In the genomic region with DNA sequence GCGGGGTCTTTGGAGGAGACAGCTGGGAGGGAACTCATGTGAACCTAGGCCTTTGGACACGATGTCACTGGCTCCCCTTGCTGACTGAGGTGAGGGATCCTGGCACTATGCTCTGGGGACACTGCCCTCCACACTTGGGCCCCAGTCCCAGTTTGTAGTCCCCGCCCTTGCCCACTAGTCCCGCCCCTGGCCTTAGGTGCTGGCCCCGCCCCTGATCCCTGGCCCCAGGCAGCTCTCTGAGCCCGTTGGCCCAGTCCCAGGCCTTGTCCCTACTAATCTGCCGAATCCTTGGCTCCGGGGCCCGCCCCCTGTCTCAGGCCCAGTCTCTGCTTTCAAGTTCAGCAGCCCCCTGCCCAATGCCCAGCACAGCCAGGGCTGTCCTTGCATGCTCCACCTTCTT, we compare ENCODE assay signal across 24 cellular contexts.
DNase-seq lines count a peak whose midpoint lies in the region; ATAC-seq and TF ChIP-seq lines count a peak whose summit lies in the region.
"Had no signal": no experiment of that assay in that cellular context is flagged by ENCODE, and none has a peak within 500 bp of the region (broad histone marks: within the 10 kb centered on the region; RNA-seq: fewer than 3 reads in every experiment).

No MANE protein-coding gene starts in this region.

- peaks cover 37 to 41% of the 10 kb centered on the region in 2 donors for H3K4me1 ChIP-seq in duodenal mucosa (ENCODE audit: control insufficient read depth in 1 of 2, insufficient read depth in 2 of 2, low read length in 2 of 2)
- peaks cover 0 to 42% (median 20%) of the 10 kb centered on the region in 4 donors for H3K4me1 ChIP-seq in right lobe of liver
- H3K4me1 ChIP-seq in transverse colon: peaks cover 4 to 50% (median 40%) of the 10 kb centered on the region in 4 donors
- H3K4me1 ChIP-seq: foreskin keratinocyte, prostate gland, testis had no signal

- intact Hi-C loops in right lobe of liver (cut with DNase I) (no loop called here), transverse colon (cut with DNase I; ENCODE audit: low total_unique reads) (no loop called here)

- H3K27me3 ChIP-seq in duodenal mucosa (ENCODE audit: control insufficient read depth in 1 of 2, insufficient read depth in 2 of 2, low read length in 2 of 2): no peaks in the 10 kb centered on the region
- H3K27me3 ChIP-seq in right lobe of liver: no peaks in the 10 kb centered on the region
- no peaks in the 10 kb centered on the region for H3K27me3 ChIP-seq in transverse colon
- H3K27me3 ChIP-seq: testis had no signal

- ATAC-seq in right lobe of liver (peak; percentile 85 to 92 (median 92)), GM19328 (IDR thresholded peaks at IDR 0.05; ENCODE audit: unreplicated experiment) (no peak)
- ATAC-seq: activated CD4-positive, CD25-positive, alpha-beta regulatory T cell treated with anti-CD3 and anti-CD28 coated beads, Interleukin-2, amount 50 U/mL, for 24 hours; activated T-cell treated with anti-CD3 and anti-CD28 coated beads, Interleukin-2, amount 50 U/mL, for 4 hours; foreskin keratinocyte; stimulated activated naive B cell treated with anti-CD40 and anti-IgM and Interleukin-4, amounts not matched to agents 10 μg/mL and 1 μg/mL and 100 μg/mL, for 72 hours had no signal

- TF ChIP-seq POLR2A in right lobe of liver (IDR thresholded peaks at IDR 0.05) (no peak), transverse colon (IDR thresholded peaks at IDR 0.05) (no peak)

- peak overlapping the region; percentile 95 for H3K27ac ChIP-seq in duodenal mucosa (ENCODE audit: low read depth, low read length)
- peak overlapping the region in 2 of 3 donors; percentile 62 to 77 for H3K27ac ChIP-seq in right lobe of liver
- H3K27ac ChIP-seq in transverse colon: peak overlapping the region; percentile 89 to 94 (median 90)
- H3K27ac ChIP-seq: foreskin keratinocyte, prostate gland, testis had no signal

- peak overlapping the region; percentile 81 to 92 for H3K9ac ChIP-seq in duodenal mucosa (ENCODE audit: low read depth in 1 of 2, low read length in 2 of 2)

- 30% methylated on average over 2 of the region's 9 CpGs for WGBS in right lobe of liver (ENCODE audit: insufficient coverage, low coverage, low lambda C conversion rate, missing lambda C conversion rate)
- WGBS in transverse colon (ENCODE audit: low coverage in 1 of 2), 2 donors: 60% methylated on average over 9 of the region's 9 CpGs; no CpG with 5 or more reads in 1 of the 2 donors

- H3K9me3 ChIP-seq in duodenal mucosa (ENCODE audit: control insufficient read depth in 1 of 2, low read length in 2 of 2): no peaks in the 10 kb centered on the region
- H3K9me3 ChIP-seq in right lobe of liver: no peaks in the 10 kb centered on the region
- H3K9me3 ChIP-seq in transverse colon: no peaks in the 10 kb centered on the region
- H3K9me3 ChIP-seq: prostate gland, testis had no signal

- no peak for TF ChIP-seq EP300 in transverse colon (IDR thresholded peaks at IDR 0.05; ENCODE audit: low read depth)

- in situ Hi-C loops in transverse colon (cut with MboI; ENCODE audit: low pct_ligation_motif_present in 1 of 4, low pct_unique_long_range_greater_than_20kb in 1 of 4, low sequenced_read_pairs in 3 of 4): loop anchor here in 1 of 4 donors (25.0 kb wide), 1 partner anchor 125 kb away; no protein-coding TSS in a partner anchor

- peak; percentile 40 for DNase-seq in NCI-H82 (lab: John Stamatoyannopoulos, UW)
- no peak for DNase-seq in NCI-H82 treated with DMSO at 0.1 percent for 48 hours (lab: John Stamatoyannopoulos, UW; ENCODE audit: unreplicated experiment)
- peak; percentile 85 to 96 (median 96) for DNase-seq in right lobe of liver
- DNase-seq in transverse colon: peak; percentile 89
- no peak for DNase-seq in effector CD8-positive, alpha-beta T cell (lab: John Stamatoyannopoulos, UW)
- DNase-seq in NCI-H345 treated with DMSO at 0.1 percent for 48 hours (lab: John Stamatoyannopoulos, UW; ENCODE audit: unreplicated experiment): no peak
- DNase-seq: 8988T; activated naive CD4-positive, alpha-beta T cell treated with anti-CD3 and anti-CD28 coated beads, Interleukin-2, amount 10 ng/mL, durations not matched to agents 7 days and 5 days; activated T-cell treated with anti-CD3 and anti-CD28 coated beads, Interleukin-2, amount 50 U/mL, for 4 hours; AML-193; DMS79; erythroblast; foreskin keratinocyte; left cardiac atrium; NCI-H187; NCI-H69; SIG-M5; stimulated activated CD4-positive, alpha-beta T cell treated with anti-CD3 and anti-CD28 coated beads, Interleukin-1b, Interleukin-23, amount 100 ng/mL, for 48 hours; stimulated activated naive B cell treated with anti-CD40 and anti-IgM and Interleukin-4, amounts not matched to agents 10 μg/mL and 1 μg/mL and 100 μg/mL, for 72 hours; testis had no signal

- no peaks in the 10 kb centered on the region for H3K36me3 ChIP-seq in duodenal mucosa (ENCODE audit: control insufficient read depth in 1 of 2, insufficient read depth in 2 of 2, low read length in 2 of 2)
- no peaks in the 10 kb centered on the region for H3K36me3 ChIP-seq in right lobe of liver
- no peaks in the 10 kb centered on the region for H3K36me3 ChIP-seq in transverse colon
- H3K36me3 ChIP-seq: prostate gland had no signal

- TF ChIP-seq CTCF in right lobe of liver (IDR thresholded peaks at IDR 0.05): no peak
- no peak for TF ChIP-seq CTCF in transverse colon (IDR thresholded peaks at IDR 0.05)

- peak overlapping the region in 1 of 2 donors; percentile 20 for H3K4me3 ChIP-seq in duodenal mucosa (ENCODE audit: low read depth in 1 of 2, low read length in 2 of 2)
- H3K4me3 ChIP-seq in right lobe of liver: no peak overlapping the region
- peak overlapping the region in 1 of 4 donors; percentile 15 for H3K4me3 ChIP-seq in transverse colon
- H3K4me3 ChIP-seq: prostate gland, testis had no signal

Comparison
In these comparisons a context has a peak if more than half of its experiments do, and no peak if none do; other contexts are left out.
1. DNase-seq: peak in NCI-H82 (single experiment), right lobe of liver (3 of 3) and transverse colon (single experiment); none in NCI-H82 treated with DMSO at 0.1 percent for 48 hours (single experiment), effector CD8-positive, alpha-beta T cell (single experiment) and NCI-H345 treated with DMSO at 0.1 percent for 48 hours (single experiment).
2. Peak in every context shown above with its lines, with median percentiles within 50 percentile points of each other: H3K27ac ChIP-seq.